In the genomic region with DNA sequence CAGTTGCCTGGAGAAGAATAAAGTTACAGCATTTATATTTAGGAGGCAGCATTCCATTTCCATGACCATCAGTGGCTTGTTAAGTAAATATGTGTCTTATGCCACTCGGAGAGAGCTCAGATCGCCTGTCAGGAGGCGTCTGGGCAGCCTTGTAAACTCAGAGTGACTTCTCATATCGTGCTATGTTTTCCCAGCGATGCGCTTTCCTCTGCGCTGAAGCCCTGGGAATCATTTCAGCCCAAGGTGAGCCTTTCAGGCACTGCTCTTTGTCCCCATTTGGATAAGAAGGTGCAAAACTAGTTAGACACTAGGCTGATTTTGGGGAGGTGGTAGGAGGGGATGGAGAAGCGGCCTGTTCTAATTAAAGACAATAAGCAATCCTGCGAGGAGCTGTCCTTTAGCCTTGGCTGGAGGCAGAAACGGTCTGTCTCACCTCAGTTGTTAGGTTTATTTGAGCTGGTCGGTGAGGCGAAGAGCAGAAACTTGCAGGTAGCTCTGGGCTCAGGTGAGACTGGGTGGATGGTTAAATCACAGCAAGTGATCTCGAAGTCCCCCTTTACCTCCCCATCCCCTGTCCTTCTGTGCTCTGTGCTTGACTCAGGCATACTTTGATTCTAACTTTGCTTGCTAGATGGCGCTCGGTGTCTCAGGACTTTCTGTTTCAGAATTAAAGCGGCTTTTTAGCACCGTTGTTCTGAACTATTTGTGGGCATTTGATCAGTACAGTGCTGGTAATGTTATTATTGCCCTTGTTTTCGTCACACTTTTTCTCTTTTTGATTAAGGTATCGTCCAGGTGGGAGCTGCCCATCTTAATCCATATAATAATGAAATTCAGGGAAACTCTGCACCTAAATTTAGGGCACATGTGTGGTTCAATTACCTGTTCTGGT, we compare ENCODE assay signal across 8 cellular contexts. TPM values are rescaled to one million over a fixed set of nuclear protein-coding genes. Genes with fewer than 3 reads are reported as not detected.
DNase-seq lines count a peak whose midpoint lies in the region; ATAC-seq, FAIRE-seq and TF ChIP-seq lines count a peak whose summit lies in the region.

No MANE protein-coding gene starts in this region.

- H2AFZ ChIP-seq in KMS-11 (ENCODE audit: low read depth), result peak overlapping the region; percentile 80; the same call in 1 of the 2 replicates

- no peaks in the 10 kb centered on the region for H3K36me3 Mint-ChIP-seq in activated T-cell treated with anti-CD3 and anti-CD28 coated beads, Interleukin-2, amount 50 U/mL, for 24 hours (ENCODE audit: low read depth)

- H3K9me3 ChIP-seq in gastroesophageal sphincter, result no peaks in the 10 kb centered on the region

- TF ChIP-seq EP300 in gastroesophageal sphincter (IDR thresholded peaks at IDR 0.05), result no peak

- peaks cover 80% of the 10 kb centered on the region for H3K27me3 Mint-ChIP-seq in activated T-cell treated with anti-CD3 and anti-CD28 coated beads, Interleukin-2, amount 50 U/mL, for 24 hours

- peak overlapping the region; percentile 32; the same call in 1 of the 2 replicates for H3K9ac ChIP-seq in KMS-11

- FAIRE-seq in TTC549 (lab: Jason Lieb, UNC), result peak; percentile 86

- no peaks in the 10 kb centered on the region for H4K20me1 ChIP-seq in KMS-11 (ENCODE audit: insufficient read depth)

- H3K27ac ChIP-seq in KMS-11, result no peak overlapping the region
- H3K27ac ChIP-seq in gastroesophageal sphincter, result peak overlapping the region in 1 of 4 donors; percentile 66

- H3K4me3 Mint-ChIP-seq in activated T-cell treated with anti-CD3 and anti-CD28 coated beads, Interleukin-2, amount 50 U/mL, for 24 hours, result peak overlapping the region; percentile 25

- H3K4me2 ChIP-seq in KMS-11, result peak overlapping the region; percentile 55

- 33 to 37% methylated on average over 9 to 17 of the region's 19 CpGs for WGBS in gastroesophageal sphincter (ENCODE audit: low coverage in 1 of 2), 2 donors

- peaks cover 19% of the 10 kb centered on the region for H3K4me1 Mint-ChIP-seq in activated T-cell treated with anti-CD3 and anti-CD28 coated beads, Interleukin-2, amount 50 U/mL, for 24 hours (ENCODE audit: low read depth)

- H3K36me3 ChIP-seq in KMS-11 (ENCODE audit: insufficient read depth) (no peaks in the 10 kb centered on the region), gastroesophageal sphincter (no peaks in the 10 kb centered on the region)

- no peak for TF ChIP-seq POLR2A in gastroesophageal sphincter (IDR thresholded peaks at IDR 0.05)

- peak; percentile 87 for ATAC-seq in GM21529 (IDR thresholded peaks at IDR 0.05; ENCODE audit: unreplicated experiment)
- ATAC-seq in gastroesophageal sphincter, result peak; percentile 32

- H3K79me2 ChIP-seq in KMS-11 (ENCODE audit: insufficient read depth, low read depth), result no peaks in the 10 kb centered on the region

- H3K27me3 ChIP-seq in KMS-11 (ENCODE audit: insufficient read depth, low read depth) (no peaks in the 10 kb centered on the region), gastroesophageal sphincter (peaks cover 87% of the 10 kb centered on the region)

- H3K4me3 ChIP-seq in KMS-11 (IDR thresholded peaks at IDR 0.05; ENCODE audit: insufficient read depth, low read depth, low read length) (no peak overlapping the region), gastroesophageal sphincter (no peak overlapping the region)

- H3K27ac Mint-ChIP-seq in activated T-cell treated with anti-CD3 and anti-CD28 coated beads, Interleukin-2, amount 50 U/mL, for 24 hours, result no peak overlapping the region

- peaks cover 5% of the 10 kb centered on the region for H3K9me3 Mint-ChIP-seq in activated T-cell treated with anti-CD3 and anti-CD28 coated beads, Interleukin-2, amount 50 U/mL, for 24 hours

- TF ChIP-seq CTCF in KMS-11 (conservative IDR thresholded peaks at IDR 0.05; ENCODE audit: low read depth, low read length) (peak; percentile 70), gastroesophageal sphincter (IDR thresholded peaks at IDR 0.05) (peak in 3 of 4 experiments; percentile 18 to 58 (median 22))

- DNase-seq in activated T-cell treated with anti-CD3 and anti-CD28 coated beads, Interleukin-2, amount 50 U/mL, for 24 hours, result no peak
- DNase-seq in activated T-cell treated with anti-CD3 and anti-CD28 coated beads, Interleukin-2, amount 50 U/mL, for 1 hour, result no peak
- DNase-seq in retina, result peak; percentile 82
- DNase-seq in activated effector memory CD4-positive, alpha-beta T cell treated with anti-CD3 and anti-CD28 coated beads, Interleukin-2, amount 50 U/mL, for 16 hours, result no peak

- H3K4me1 ChIP-seq in KMS-11 (ENCODE audit: low read depth, poor library complexity, severe bottlenecking) (peaks cover 7% of the 10 kb centered on the region), gastroesophageal sphincter (peaks cover under 1 to 31% (median 8%) of the 10 kb centered on the region in 3 donors)

RNA-seq across cellular contexts. Expression of gene NR2F1, which starts 24.6 kb away (rescaled TPM):
- total RNA-seq in gastroesophageal sphincter, result 100 to 1,000 TPM in 1 of 4 donors, 10 to 100 TPM in 3; 29.4 to 111 (median 37.8) TPM

RNA-seq across cellular contexts. Expression of gene NR2F1-AS1, which starts 26.6 kb away (rescaled TPM):
- 10 to 100 TPM in 2 of 4 donors, 1 to 10 TPM in 2; 6.0 to 48.1 (median 14.4) TPM for total RNA-seq in gastroesophageal sphincter
